Comparison of ENCODE assay signal across 10 cellular contexts in genomic region chr5:133269707-133270106, GRCh38.
"Had no signal": no experiment of that assay in that cellular context is flagged by ENCODE, and none has a peak within 500 bp of the region (broad histone marks: within the 10 kb centered on the region; RNA-seq: fewer than 3 reads in every experiment).

No MANE protein-coding gene starts in this region.

- H3K4me1 ChIP-seq: HAP-1 had no signal

- ATAC-seq: HCT116, HepG2 had no signal

- H3K27ac ChIP-seq: GM23248, HL-60 had no signal

- H3K4me3 ChIP-seq: GM23248, HAP-1 had no signal

- H3K27ac Mint-ChIP-seq: HFFc6, IgD-negative memory B cell had no signal

- H3K36me3 ChIP-seq: HAP-1 had no signal

- DNase-seq: GM23248, GOT3, H7, HFFc6, KBM-7 had no signal

- H3K9me3 ChIP-seq: HAP-1 had no signal

- H3K9me3 Mint-ChIP-seq: HFFc6, IgD-negative memory B cell had no signal
